8 cellular contexts compared by ENCODE assay signal in the genomic region with DNA sequence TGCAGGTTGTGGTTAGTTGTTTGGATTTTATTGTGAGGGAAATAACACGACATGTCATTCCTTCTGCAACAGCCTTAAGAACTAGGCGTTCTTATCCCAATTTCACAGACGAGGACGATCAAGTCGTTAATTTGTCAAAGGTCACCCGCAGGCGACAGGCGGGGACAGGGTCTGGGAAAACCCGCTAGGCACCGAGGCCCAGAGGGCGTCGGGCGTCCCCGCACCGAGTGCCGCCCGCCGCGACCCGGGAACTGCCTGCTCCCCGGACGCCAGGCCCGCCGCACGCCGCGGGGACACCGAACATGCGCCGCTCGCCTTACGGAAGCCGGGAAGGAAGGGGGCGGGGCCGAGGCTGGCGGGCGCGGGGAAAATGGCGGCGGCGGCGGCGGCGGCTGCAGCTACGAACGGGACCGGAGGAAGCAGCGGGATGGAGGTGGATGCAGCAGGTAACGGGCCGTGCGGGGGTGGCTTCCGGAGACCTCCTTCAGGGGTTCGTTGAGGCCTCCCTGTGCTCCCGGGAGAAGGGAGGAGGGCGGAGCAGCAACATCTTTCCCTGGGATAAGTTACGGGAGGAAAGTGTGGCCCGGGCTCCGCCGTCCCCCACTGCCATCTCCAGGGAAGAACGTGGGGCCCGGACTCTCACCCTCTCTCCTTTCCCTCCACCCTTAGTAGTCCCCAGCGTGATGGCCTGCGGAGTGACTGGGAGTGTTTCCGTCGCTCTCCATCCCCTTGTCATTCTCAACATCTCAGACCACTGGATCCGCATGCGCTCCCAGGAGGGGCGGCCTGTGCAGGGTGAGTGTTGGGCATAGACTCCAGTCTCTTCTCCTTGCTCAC. TPM values are rescaled to one million over a fixed set of nuclear protein-coding genes. Genes with fewer than 3 reads are reported as not detected.
DNase-seq lines count a peak whose midpoint lies in the region; ATAC-seq and TF ChIP-seq lines count a peak whose summit lies in the region.

TSS of gene COPS6 (plus strand) at position 349 of the 837 bp plus-strand sequence. CDS start at position 371, 22 bp downstream.

- DNase-seq in BJ (ENCODE audit: low read depth), result no peak
- peak; percentile 76 for DNase-seq in MM.1S
- peak; percentile 86 for DNase-seq in T follicular helper cell (ENCODE audit: low read depth)
- DNase-seq in adipocyte (ENCODE audit: low read depth), result peak; percentile 90
- peak; percentile 92 for DNase-seq in cardiac septum (ENCODE audit: low spot score)
- DNase-seq in pons (ENCODE audit: low spot score), result peak; percentile 46
- peak; percentile 77 to 90 for DNase-seq in tibial artery

- POLR2A ChIA-PET in BJ (lab: Charles Lee), result interaction anchor here (0.6 to 0.8 kb wide), 2 partner anchors 12 to 89 kb away, joined by 3 to 8 read pairs; partner anchors contain the start of gene STAG3

- H3K4me1 ChIP-seq in MM.1S (ENCODE audit: low read length), result peaks cover 9% of the 10 kb centered on the region; the same call in 1 of the 2 replicates
- peaks cover 37% of the 10 kb centered on the region for H3K4me1 ChIP-seq in adipocyte (ENCODE audit: control insufficient read depth, insufficient read depth, low read length)
- peaks cover 0 to 24% (median 12%) of the 10 kb centered on the region in 4 donors for H3K4me1 ChIP-seq in tibial artery

- CTCF ChIA-PET in BJ (lab: Yijun Ruan, JAX), result interaction anchor here (0.8 to 1.3 kb wide), 4 partner anchors 11 to 90 kb away, joined by 3 to 6 read pairs (median 4); no protein-coding TSS in a partner anchor

- peaks cover 35% of the 10 kb centered on the region for H3F3A ChIP-seq in MM.1S (ENCODE audit: insufficient read depth, low read length)

- no peaks in the 10 kb centered on the region for H4K20me1 ChIP-seq in MM.1S (ENCODE audit: insufficient read depth, low read length)

- H3K4me3 ChIP-seq in BJ (ENCODE audit: low read depth, low read length) (peak within 1 kb of the TSS; percentile 89), MM.1S (ENCODE audit: low read length) (peak within 1 kb of the TSS; percentile 83), adipocyte (ENCODE audit: low read length) (peak within 1 kb of the TSS; percentile 94), tibial artery (peak within 1 kb of the TSS; percentile 80 to 84)

- H3K36me3 ChIP-seq in BJ (ENCODE audit: control insufficient read depth, insufficient read depth, low read length) (peaks cover 30% of the 10 kb centered on the region), MM.1S (replicated peaks; ENCODE audit: insufficient read depth, low read length) (peaks cover 15% of the 10 kb centered on the region), adipocyte (ENCODE audit: control insufficient read depth, insufficient read depth, low read length, severe bottlenecking) (peaks cover 36% of the 10 kb centered on the region), tibial artery (peaks cover 34 to 39% (median 36%) of the 10 kb centered on the region in 3 donors)

- H3K4me2 ChIP-seq in MM.1S (ENCODE audit: low read depth, low read length), result peak within 1 kb of the TSS; percentile 97

- H3K9ac ChIP-seq in MM.1S (ENCODE audit: low read length), result peak within 1 kb of the TSS; percentile 86
- peak within 1 kb of the TSS; percentile 95 for H3K9ac ChIP-seq in adipocyte (ENCODE audit: low read length)

- H2AFZ ChIP-seq in MM.1S (ENCODE audit: low read length), result peak within 1 kb of the TSS; percentile 65

- ATAC-seq in GM19395 (IDR thresholded peaks at IDR 0.05; ENCODE audit: unreplicated experiment), result peak; percentile 71

- TF ChIP-seq CTCF in BJ (IDR thresholded peaks at IDR 0.05; ENCODE audit: insufficient read depth, low read depth, low read length), result no peak
- TF ChIP-seq CTCF in MM.1S (IDR thresholded peaks at IDR 0.05; ENCODE audit: low read length), result no peak
- no peak for TF ChIP-seq CTCF in tibial artery (IDR thresholded peaks at IDR 0.05)

- H3K9me3 ChIP-seq in MM.1S (replicated peaks; ENCODE audit: insufficient read depth, low read length) (no peaks in the 10 kb centered on the region), adipocyte (ENCODE audit: control insufficient read depth, low read length) (no peaks in the 10 kb centered on the region), tibial artery (no peaks in the 10 kb centered on the region)

- intact Hi-C loops in cardiac septum (cut with DNase I) (loop anchor here (5.0 to 10.0 kb wide), 2 partner anchors 38 to 174 kb away; partner anchors contain the start of genes MBLAC1 and TRIM4), tibial artery (cut with DNase I; ENCODE audit: low total_unique reads) (loop anchor here (10.0 kb wide), 1 partner anchor 74 kb away; the partner anchor contains the start of gene ZKSCAN1)

- H3K27ac ChIP-seq in MM.1S (ENCODE audit: low read length) (peak within 1 kb of the TSS; percentile 47; the same call in 1 of the 2 replicates), tibial artery (peak within 1 kb of the TSS; percentile 84 to 90)

- peaks cover 32% of the 10 kb centered on the region for H3K79me2 ChIP-seq in MM.1S (ENCODE audit: low read length)

- no peaks in the 10 kb centered on the region for H3K27me3 ChIP-seq in BJ (ENCODE audit: control insufficient read depth, insufficient read depth, low read length)
- no peaks in the 10 kb centered on the region for H3K27me3 ChIP-seq in MM.1S (replicated peaks; ENCODE audit: insufficient read depth, low read length)
- no peaks in the 10 kb centered on the region for H3K27me3 ChIP-seq in adipocyte (replicated peaks; ENCODE audit: control insufficient read depth, insufficient read depth, low read length)
- no peaks in the 10 kb centered on the region for H3K27me3 ChIP-seq in tibial artery

- H3K9me2 ChIP-seq in MM.1S (replicated peaks; ENCODE audit: insufficient read depth, low read length), result no peaks in the 10 kb centered on the region

RNA-seq across cellular contexts. Expression of gene COPS6, which starts in this region (rescaled TPM):
- polyA plus RNA-seq in BJ (2011; rRNA removed), result 195 and 234 TPM in 2 replicates
- 169 and 252 TPM in 2 replicates for polyA minus RNA-seq in BJ (2011; rRNA and poly(A)+ RNA removed)
- 86.4 TPM for total RNA-seq in cardiac septum
